41 cellular contexts compared by ENCODE assay signal in genomic region chr4:163142246-163142645, GRCh38.
"Had no signal": no experiment of that assay in that cellular context is flagged by ENCODE, and none has a peak within 500 bp of the region (broad histone marks: within the 10 kb centered on the region; RNA-seq: fewer than 3 reads in every experiment).

No MANE protein-coding gene starts in this region.

- DNase-seq: activated effector memory CD4-positive, alpha-beta T cell treated with anti-CD3 and anti-CD28 coated beads, Interleukin-2, amount 50 U/mL, for 16 hours; activated effector memory CD4-positive, alpha-beta T cell treated with Interleukin-2 at 50 U/mL for 16 hours; activated gamma-delta T cell; activated gamma-delta T cell treated with Interleukin-2 at 50 U/mL for 16 hours; activated naive CD4-positive, alpha-beta T cell; activated naive CD4-positive, alpha-beta T cell treated with anti-CD3 and anti-CD28 coated beads for 36 hours; activated naive CD4-positive, alpha-beta T cell treated with anti-CD3 and anti-CD28 coated beads, Interleukin-2, amount 10 ng/mL, durations not matched to agents 7 days and 5 days; activated naive CD4-positive, alpha-beta T cell treated with anti-CD3 and anti-CD28 coated beads, Interleukin-2, amount 50 U/mL, for 16 hours; activated naive CD4-positive, alpha-beta T cell treated with Interleukin-2 at 50 U/mL for 16 hours; activated naive CD8-positive, alpha-beta T cell treated with anti-CD3 and anti-CD28 coated beads for 36 hours; activated naive CD8-positive, alpha-beta T cell treated with anti-CD3 and anti-CD28 coated beads, Interleukin-2, amount 10 ng/mL, durations not matched to agents 7 days and 5 days; activated naive CD8-positive, alpha-beta T cell treated with anti-CD3 and anti-CD28 coated beads, Interleukin-2, amount 50 U/mL, for 24 hours; activated T-cell treated with anti-CD3 and anti-CD28 coated beads for 4 hours; activated T-cell treated with anti-CD3 and anti-CD28 coated beads, Interleukin-2, amount 50 U/mL, for 1 hour; activated T-cell treated with anti-CD3 and anti-CD28 coated beads, Interleukin-2, amount 50 U/mL, for 24 hours; activated T-cell treated with anti-CD3 and anti-CD28 coated beads, Interleukin-2, amount 50 U/mL, for 4 hours; activated T-cell treated with anti-CD3 and anti-CD28 coated beads, Interleukin-2, amount 50 U/mL, for 48 hours; activated T-cell treated with anti-CD3 and anti-CD28 coated beads, Interleukin-2, amount 50 U/mL, for 72 hours; adrenal gland; amniotic stem cell; amygdala; anterior cingulate cortex; aorta; body of pancreas; brain microvascular endothelial cell; caudate nucleus; central memory CD4-positive, alpha-beta T cell; cerebellar nuclear complex had no signal

- H3K9me3 ChIP-seq: adrenal gland, ascending aorta, body of pancreas, breast epithelium had no signal

- H3K27me3 Mint-ChIP-seq: activated naive CD4-positive, alpha-beta T cell treated with anti-CD3 and anti-CD28 coated beads, Interleukin-2, amount 10 ng/mL, durations not matched to agents 7 days and 5 days; activated naive CD4-positive, alpha-beta T cell treated with anti-CD3 and anti-CD28 coated beads, Interleukin-2, amount 50 U/mL, for 24 hours; activated naive CD8-positive, alpha-beta T cell; activated naive CD8-positive, alpha-beta T cell treated with anti-CD3 and anti-CD28 coated beads for 36 hours; activated naive CD8-positive, alpha-beta T cell treated with anti-CD3 and anti-CD28 coated beads, Interleukin-2, amount 10 ng/mL, durations not matched to agents 7 days and 5 days; activated naive CD8-positive, alpha-beta T cell treated with anti-CD3 and anti-CD28 coated beads, Interleukin-2, amount 50 U/mL, for 24 hours; activated T-cell treated with anti-CD3 and anti-CD28 coated beads, Interleukin-2, amount 50 U/mL, for 24 hours; activated T-helper 17 cell treated with anti-CD3 and anti-CD28 coated beads, Interleukin-2, amount 50 U/mL, for 72 hours; brain; central memory CD8-positive, alpha-beta T cell had no signal

- H3K27ac Mint-ChIP-seq: activated naive CD4-positive, alpha-beta T cell treated with anti-CD3 and anti-CD28 coated beads for 36 hours; activated naive CD4-positive, alpha-beta T cell treated with anti-CD3 and anti-CD28 coated beads, Interleukin-2, amount 10 ng/mL, durations not matched to agents 7 days and 5 days; activated naive CD4-positive, alpha-beta T cell treated with anti-CD3 and anti-CD28 coated beads, Interleukin-2, amount 50 U/mL, for 24 hours; activated naive CD4-positive, alpha-beta T cell treated with anti-CD3 and anti-CD28 coated beads, Interleukin-2, amount 50 U/mL, for 72 hours; activated naive CD8-positive, alpha-beta T cell; activated naive CD8-positive, alpha-beta T cell treated with anti-CD3 and anti-CD28 coated beads for 36 hours; activated naive CD8-positive, alpha-beta T cell treated with anti-CD3 and anti-CD28 coated beads, Interleukin-2, amount 10 ng/mL, durations not matched to agents 7 days and 5 days; activated naive CD8-positive, alpha-beta T cell treated with anti-CD3 and anti-CD28 coated beads, Interleukin-2, amount 50 U/mL, for 24 hours; activated T-cell treated with anti-CD3 and anti-CD28 coated beads, Interleukin-2, amount 50 U/mL, for 24 hours; activated T-cell treated with anti-CD3 and anti-CD28 coated beads, Interleukin-2, amount 50 U/mL, for 72 hours; activated T-helper 1 cell treated with anti-CD3 and anti-CD28 coated beads, Interleukin-12 subunit alpha, Interleukin-12 subunit beta, Interleukin-2, Interleukin-4 antibody, amounts not matched to agents 30 ng/mL and 10 ng/mL and 1 ng/mL, durations not matched to agents 14 hours and 24 hours and 36 hours; activated T-helper 17 cell treated with anti-CD3 and anti-CD28 coated beads, Interleukin-2, amount 50 U/mL, for 72 hours; activated T-helper 2 cell treated with anti-CD3 and anti-CD28 coated beads, Interferon-gamma antibody, Interleukin-2, Interleukin-4, amounts not matched to agents 10 μg/mL and 5 μg/mL and 100 μg/mL, durations not matched to agents 14 hours and 24 hours and 36 hours; brain had no signal

- H3K4me3 ChIP-seq: adrenal gland, ascending aorta, body of pancreas, breast epithelium, cardiac muscle cell had no signal

- H3K36me3 ChIP-seq: cardiac muscle cell had no signal

- H3K9me3 Mint-ChIP-seq: activated naive CD4-positive, alpha-beta T cell treated with anti-CD3 and anti-CD28 coated beads for 36 hours; activated naive CD4-positive, alpha-beta T cell treated with anti-CD3 and anti-CD28 coated beads, Interleukin-2, amount 10 ng/mL, durations not matched to agents 7 days and 5 days; activated naive CD4-positive, alpha-beta T cell treated with anti-CD3 and anti-CD28 coated beads, Interleukin-2, amount 50 U/mL, for 24 hours; activated naive CD4-positive, alpha-beta T cell treated with anti-CD3 and anti-CD28 coated beads, Interleukin-2, amount 50 U/mL, for 72 hours; activated naive CD8-positive, alpha-beta T cell treated with anti-CD3 and anti-CD28 coated beads for 36 hours; activated naive CD8-positive, alpha-beta T cell treated with anti-CD3 and anti-CD28 coated beads, Interleukin-2, amount 10 ng/mL, durations not matched to agents 7 days and 5 days; activated naive CD8-positive, alpha-beta T cell treated with anti-CD3 and anti-CD28 coated beads, Interleukin-2, amount 50 U/mL, for 24 hours; activated T-cell treated with anti-CD3 and anti-CD28 coated beads, Interleukin-2, amount 50 U/mL, for 24 hours; activated T-cell treated with anti-CD3 and anti-CD28 coated beads, Interleukin-2, amount 50 U/mL, for 4 hours; activated T-cell treated with anti-CD3 and anti-CD28 coated beads, Interleukin-2, amount 50 U/mL, for 72 hours; activated T-helper 1 cell treated with anti-CD3 and anti-CD28 coated beads, Interleukin-12 subunit alpha, Interleukin-12 subunit beta, Interleukin-2, Interleukin-4 antibody, amounts not matched to agents 30 ng/mL and 10 ng/mL and 1 ng/mL, durations not matched to agents 14 hours and 24 hours and 36 hours; activated T-helper 17 cell treated with anti-CD3 and anti-CD28 coated beads, Interleukin-2, amount 50 U/mL, for 72 hours; activated T-helper 2 cell treated with anti-CD3 and anti-CD28 coated beads, Interferon-gamma antibody, Interleukin-2, Interleukin-4, amounts not matched to agents 10 μg/mL and 5 μg/mL and 100 μg/mL, durations not matched to agents 14 hours and 24 hours and 36 hours; brain; central memory CD8-positive, alpha-beta T cell had no signal

- H3K27ac ChIP-seq: adrenal gland, ascending aorta, body of pancreas, brain microvascular endothelial cell, breast epithelium, cardiac muscle cell had no signal

- H3K27me3 ChIP-seq: adrenal gland, ascending aorta, body of pancreas, brain microvascular endothelial cell, breast epithelium, cardiac muscle cell had no signal

- H3K4me1 Mint-ChIP-seq: activated naive CD4-positive, alpha-beta T cell treated with anti-CD3 and anti-CD28 coated beads, Interleukin-2, amount 10 ng/mL, durations not matched to agents 7 days and 5 days; activated T-helper 17 cell treated with anti-CD3 and anti-CD28 coated beads, Interleukin-2, amount 50 U/mL, for 72 hours; brain; central memory CD8-positive, alpha-beta T cell had no signal

- H3K4me1 ChIP-seq: adrenal gland, body of pancreas, breast epithelium had no signal

- H3K4me3 Mint-ChIP-seq: activated naive CD4-positive, alpha-beta T cell treated with anti-CD3 and anti-CD28 coated beads for 36 hours; activated naive CD4-positive, alpha-beta T cell treated with anti-CD3 and anti-CD28 coated beads, Interleukin-2, amount 10 ng/mL, durations not matched to agents 7 days and 5 days; activated naive CD4-positive, alpha-beta T cell treated with anti-CD3 and anti-CD28 coated beads, Interleukin-2, amount 50 U/mL, for 24 hours; activated naive CD8-positive, alpha-beta T cell; activated naive CD8-positive, alpha-beta T cell treated with anti-CD3 and anti-CD28 coated beads for 36 hours; activated naive CD8-positive, alpha-beta T cell treated with anti-CD3 and anti-CD28 coated beads, Interleukin-2, amount 10 ng/mL, durations not matched to agents 7 days and 5 days; activated naive CD8-positive, alpha-beta T cell treated with anti-CD3 and anti-CD28 coated beads, Interleukin-2, amount 50 U/mL, for 24 hours; activated T-cell treated with anti-CD3 and anti-CD28 coated beads, Interleukin-2, amount 50 U/mL, for 24 hours; activated T-cell treated with anti-CD3 and anti-CD28 coated beads, Interleukin-2, amount 50 U/mL, for 4 hours; activated T-cell treated with anti-CD3 and anti-CD28 coated beads, Interleukin-2, amount 50 U/mL, for 72 hours; activated T-helper 1 cell treated with anti-CD3 and anti-CD28 coated beads, Interleukin-12 subunit alpha, Interleukin-12 subunit beta, Interleukin-2, Interleukin-4 antibody, amounts not matched to agents 30 ng/mL and 10 ng/mL and 1 ng/mL, durations not matched to agents 14 hours and 24 hours and 36 hours; activated T-helper 17 cell treated with anti-CD3 and anti-CD28 coated beads, Interleukin-2, amount 50 U/mL, for 72 hours; brain; central memory CD8-positive, alpha-beta T cell had no signal

- FAIRE-seq: astrocyte, bronchial epithelial cell had no signal
